ENCODE assay signal across 1 cellular context in the genomic region with DNA sequence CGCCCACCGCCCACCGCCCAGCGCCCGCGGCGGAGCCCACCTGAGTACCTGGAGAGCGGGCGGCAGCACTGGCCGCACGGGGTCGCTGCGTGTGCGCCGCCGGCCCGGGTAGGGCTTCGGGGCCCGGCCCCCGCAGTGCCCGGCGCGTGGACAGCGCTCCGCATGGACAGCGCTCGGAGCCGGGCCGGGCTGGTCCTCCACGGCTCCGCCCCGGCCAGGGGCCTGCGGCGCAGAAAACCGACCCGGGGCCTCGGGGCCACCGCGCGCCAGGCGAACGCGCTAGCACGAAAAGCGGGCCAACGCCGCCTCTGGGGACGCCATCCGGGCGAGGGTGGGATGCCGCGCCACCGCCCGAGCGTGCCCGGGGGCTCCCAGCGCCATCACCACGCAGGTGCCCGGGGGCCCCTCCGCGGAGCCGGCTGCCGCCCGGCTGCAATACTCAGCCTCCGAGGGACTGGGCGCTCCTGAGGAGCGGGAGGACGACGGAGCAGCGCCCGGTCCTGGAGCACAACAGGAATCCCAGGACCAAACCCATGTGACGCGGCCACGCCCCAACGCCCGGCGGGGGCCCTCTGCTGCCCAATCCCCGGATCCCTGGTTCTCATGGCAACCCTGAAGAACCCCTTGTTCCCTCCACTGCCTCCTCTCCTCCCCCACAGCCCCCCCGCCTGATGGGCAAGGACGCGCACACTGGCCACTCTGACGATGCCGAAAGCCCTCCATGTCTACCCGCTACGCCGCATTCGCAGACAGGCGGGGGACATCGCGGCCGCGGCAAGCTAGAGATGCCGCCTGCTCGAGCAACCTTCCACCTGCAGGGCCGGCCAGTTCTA.
TF ChIP-seq lines count a peak whose summit lies in the region.

A gene (minus strand): TSS at position 521 of the 833 bp plus-strand sequence. CDS start 50,574 bp downstream, outside the sequence.

TF ChIP-seq in WTC11, 78 proteins besides CTCF, POLR2A, EP300 and RAD21 (continued from another document):
- TF ChIP-seq, protein P1, sequence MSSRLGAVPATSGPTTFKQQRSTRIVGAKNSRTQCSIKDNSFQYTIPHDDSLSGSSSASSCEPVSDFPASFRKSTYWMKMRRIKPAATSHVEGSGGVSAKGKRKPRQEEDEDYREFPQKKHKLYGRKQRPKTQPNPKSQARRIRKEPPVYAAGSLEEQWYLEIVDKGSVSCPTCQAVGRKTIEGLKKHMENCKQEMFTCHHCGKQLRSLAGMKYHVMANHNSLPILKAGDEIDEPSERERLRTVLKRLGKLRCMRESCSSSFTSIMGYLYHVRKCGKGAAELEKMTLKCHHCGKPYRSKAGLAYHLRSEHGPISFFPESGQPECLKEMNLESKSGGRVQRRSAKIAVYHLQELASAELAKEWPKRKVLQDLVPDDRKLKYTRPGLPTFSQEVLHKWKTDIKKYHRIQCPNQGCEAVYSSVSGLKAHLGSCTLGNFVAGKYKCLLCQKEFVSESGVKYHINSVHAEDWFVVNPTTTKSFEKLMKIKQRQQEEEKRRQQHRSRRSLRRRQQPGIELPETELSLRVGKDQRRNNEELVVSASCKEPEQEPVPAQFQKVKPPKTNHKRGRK (CRISPR knock-in tag; IDR thresholded peaks at IDR 0.05; ENCODE audit: borderline replicate concordance) = no peak
- TF ChIP-seq, protein P2, sequence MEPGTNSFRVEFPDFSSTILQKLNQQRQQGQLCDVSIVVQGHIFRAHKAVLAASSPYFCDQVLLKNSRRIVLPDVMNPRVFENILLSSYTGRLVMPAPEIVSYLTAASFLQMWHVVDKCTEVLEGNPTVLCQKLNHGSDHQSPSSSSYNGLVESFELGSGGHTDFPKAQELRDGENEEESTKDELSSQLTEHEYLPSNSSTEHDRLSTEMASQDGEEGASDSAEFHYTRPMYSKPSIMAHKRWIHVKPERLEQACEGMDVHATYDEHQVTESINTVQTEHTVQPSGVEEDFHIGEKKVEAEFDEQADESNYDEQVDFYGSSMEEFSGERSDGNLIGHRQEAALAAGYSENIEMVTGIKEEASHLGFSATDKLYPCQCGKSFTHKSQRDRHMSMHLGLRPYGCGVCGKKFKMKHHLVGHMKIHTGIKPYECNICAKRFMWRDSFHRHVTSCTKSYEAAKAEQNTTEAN (CRISPR knock-in tag; IDR thresholded peaks at IDR 0.05) = no peak
- TF ChIP-seq KAT7 (CRISPR knock-in tag; IDR thresholded peaks at IDR 0.05; ENCODE audit: borderline replicate concordance) (no peak), ZNF671 (CRISPR knock-in tag; IDR thresholded peaks at IDR 0.05) (no peak), SOX15 (CRISPR knock-in tag; IDR thresholded peaks at IDR 0.05) (no peak)
- TF ChIP-seq, protein P3, sequence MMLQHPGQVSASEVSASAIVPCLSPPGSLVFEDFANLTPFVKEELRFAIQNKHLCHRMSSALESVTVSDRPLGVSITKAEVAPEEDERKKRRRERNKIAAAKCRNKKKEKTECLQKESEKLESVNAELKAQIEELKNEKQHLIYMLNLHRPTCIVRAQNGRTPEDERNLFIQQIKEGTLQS (CRISPR knock-in tag; conservative IDR thresholded peaks at IDR 0.05) = no peak
- TF ChIP-seq, protein P4, sequence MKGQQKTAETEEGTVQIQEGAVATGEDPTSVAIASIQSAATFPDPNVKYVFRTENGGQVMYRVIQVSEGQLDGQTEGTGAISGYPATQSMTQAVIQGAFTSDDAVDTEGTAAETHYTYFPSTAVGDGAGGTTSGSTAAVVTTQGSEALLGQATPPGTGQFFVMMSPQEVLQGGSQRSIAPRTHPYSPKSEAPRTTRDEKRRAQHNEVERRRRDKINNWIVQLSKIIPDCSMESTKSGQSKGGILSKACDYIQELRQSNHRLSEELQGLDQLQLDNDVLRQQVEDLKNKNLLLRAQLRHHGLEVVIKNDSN (CRISPR knock-in tag; IDR thresholded peaks at IDR 0.05) = peak; percentile 79
- TF ChIP-seq, protein P5, sequence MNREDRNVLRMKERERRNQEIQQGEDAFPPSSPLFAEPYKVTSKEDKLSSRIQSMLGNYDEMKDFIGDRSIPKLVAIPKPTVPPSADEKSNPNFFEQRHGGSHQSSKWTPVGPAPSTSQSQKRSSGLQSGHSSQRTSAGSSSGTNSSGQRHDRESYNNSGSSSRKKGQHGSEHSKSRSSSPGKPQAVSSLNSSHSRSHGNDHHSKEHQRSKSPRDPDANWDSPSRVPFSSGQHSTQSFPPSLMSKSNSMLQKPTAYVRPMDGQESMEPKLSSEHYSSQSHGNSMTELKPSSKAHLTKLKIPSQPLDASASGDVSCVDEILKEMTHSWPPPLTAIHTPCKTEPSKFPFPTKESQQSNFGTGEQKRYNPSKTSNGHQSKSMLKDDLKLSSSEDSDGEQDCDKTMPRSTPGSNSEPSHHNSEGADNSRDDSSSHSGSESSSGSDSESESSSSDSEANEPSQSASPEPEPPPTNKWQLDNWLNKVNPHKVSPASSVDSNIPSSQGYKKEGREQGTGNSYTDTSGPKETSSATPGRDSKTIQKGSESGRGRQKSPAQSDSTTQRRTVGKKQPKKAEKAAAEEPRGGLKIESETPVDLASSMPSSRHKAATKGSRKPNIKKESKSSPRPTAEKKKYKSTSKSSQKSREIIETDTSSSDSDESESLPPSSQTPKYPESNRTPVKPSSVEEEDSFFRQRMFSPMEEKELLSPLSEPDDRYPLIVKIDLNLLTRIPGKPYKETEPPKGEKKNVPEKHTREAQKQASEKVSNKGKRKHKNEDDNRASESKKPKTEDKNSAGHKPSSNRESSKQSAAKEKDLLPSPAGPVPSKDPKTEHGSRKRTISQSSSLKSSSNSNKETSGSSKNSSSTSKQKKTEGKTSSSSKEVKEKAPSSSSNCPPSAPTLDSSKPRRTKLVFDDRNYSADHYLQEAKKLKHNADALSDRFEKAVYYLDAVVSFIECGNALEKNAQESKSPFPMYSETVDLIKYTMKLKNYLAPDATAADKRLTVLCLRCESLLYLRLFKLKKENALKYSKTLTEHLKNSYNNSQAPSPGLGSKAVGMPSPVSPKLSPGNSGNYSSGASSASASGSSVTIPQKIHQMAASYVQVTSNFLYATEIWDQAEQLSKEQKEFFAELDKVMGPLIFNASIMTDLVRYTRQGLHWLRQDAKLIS (CRISPR knock-in tag; IDR thresholded peaks at IDR 0.05; ENCODE audit: borderline replicate concordance) = no peak
